ENCODE assay signal across 25 cellular contexts in the genomic region with DNA sequence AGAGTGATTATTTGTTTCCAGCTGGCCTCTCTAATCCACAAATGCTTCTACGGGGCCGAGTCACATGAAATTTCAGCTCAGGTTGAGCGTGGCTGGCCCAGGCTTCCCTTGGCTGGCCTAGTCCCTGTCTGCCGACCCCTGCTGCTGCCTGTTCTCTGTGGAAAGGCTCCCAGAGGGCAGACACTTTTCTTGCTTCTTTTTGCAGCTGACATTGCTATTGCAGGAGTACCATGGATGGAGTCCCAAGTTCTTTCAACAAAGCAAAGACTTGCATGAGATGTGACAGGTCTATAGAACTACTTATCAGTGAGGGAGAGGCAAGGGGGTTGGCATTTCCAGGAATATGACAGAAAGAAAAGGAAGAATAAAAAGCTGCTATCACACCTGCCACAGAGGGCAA.
DNase-seq lines count a peak whose midpoint lies in the region; ATAC-seq and TF ChIP-seq lines count a peak whose summit lies in the region.
"Had no signal": no experiment of that assay in that cellular context is flagged by ENCODE, and none has a peak within 500 bp of the region (broad histone marks: within the 10 kb centered on the region; RNA-seq: fewer than 3 reads in every experiment).

No MANE protein-coding gene starts in this region.

- no peak overlapping the region for H3K27ac Mint-ChIP-seq in WTC11
- H3K27ac Mint-ChIP-seq: activated CD4-positive, alpha-beta memory T cell treated with anti-CD3 and anti-CD28 coated beads for 36 hours; naive thymus-derived CD8-positive, alpha-beta T cell; stimulated activated naive B cell treated with anti-CD40 and anti-IgM and Interleukin-4, amounts not matched to agents 10 μg/mL and 1 μg/mL and 100 μg/mL, for 72 hours; T-helper 1 cell treated with Interleukin-12 subunit alpha and Interleukin-12 subunit beta and Interleukin-4 antibody, amounts not matched to agents 30 μg/mL and 1 μg/mL, for 36 hours had no signal

- H3K4me1 Mint-ChIP-seq in WTC11, result peaks cover 13% of the 10 kb centered on the region
- H3K4me1 Mint-ChIP-seq: naive thymus-derived CD8-positive, alpha-beta T cell; stimulated activated naive B cell treated with anti-CD40 and anti-IgM and Interleukin-4, amounts not matched to agents 10 μg/mL and 1 μg/mL and 100 μg/mL, for 72 hours had no signal

- peaks cover 9% of the 10 kb centered on the region for H3K4me1 ChIP-seq in HEK293 (ENCODE audit: control insufficient read depth, insufficient read depth, low read length)
- H3K4me1 ChIP-seq in effector memory CD4-positive, alpha-beta T cell (ENCODE audit: control insufficient read depth, insufficient read depth, low read length, poor library complexity, severe bottlenecking), result no peaks in the 10 kb centered on the region
- H3K4me1 ChIP-seq: SJSA1 had no signal

- ATAC-seq in WTC11, result peak; percentile 96
- no peak for ATAC-seq in HG03097 (IDR thresholded peaks at IDR 0.05; ENCODE audit: low FRiP score, unreplicated experiment)
- ATAC-seq: naive thymus-derived CD8-positive, alpha-beta T cell; PC-3; stimulated activated naive B cell treated with anti-CD40 and anti-IgM and Interleukin-4, amounts not matched to agents 10 μg/mL and 1 μg/mL and 100 μg/mL, for 72 hours had no signal

- no peaks in the 10 kb centered on the region for H3K9me3 Mint-ChIP-seq in WTC11
- H3K9me3 Mint-ChIP-seq: activated CD4-positive, alpha-beta memory T cell treated with anti-CD3 and anti-CD28 coated beads for 36 hours; naive thymus-derived CD8-positive, alpha-beta T cell; T-helper 1 cell treated with Interleukin-12 subunit alpha and Interleukin-12 subunit beta and Interleukin-4 antibody, amounts not matched to agents 30 μg/mL and 1 μg/mL, for 36 hours had no signal

- no peak for TF ChIP-seq CTCF in HEK293 (tag by site-specific recombination; IDR thresholded peaks at IDR 0.05)
- TF ChIP-seq CTCF in WTC11 (IDR thresholded peaks at IDR 0.05), result no peak

- CTCF ChIA-PET in HEK293 (lab: Yijun Ruan, JAX), result no interaction called here
- CTCF ChIA-PET in WTC11 (lab: Charles Lee), result interaction anchor here (1.7 kb wide), 1 partner anchor 29 kb away, joined by 6 read pairs; no protein-coding TSS in a partner anchor

- POLR2A ChIA-PET in HEK293 (lab: Yijun Ruan, JAX) (no interaction called here), WTC11 (lab: Charles Lee) (no interaction called here)

- H3K9me3 ChIP-seq in HEK293 (ENCODE audit: control insufficient read depth, insufficient read depth, low read depth, low read length), result no peaks in the 10 kb centered on the region
- H3K9me3 ChIP-seq in effector memory CD4-positive, alpha-beta T cell (ENCODE audit: control insufficient read depth, low read length), result no peaks in the 10 kb centered on the region
- H3K9me3 ChIP-seq: SJSA1, thoracic aorta had no signal

- no peaks in the 10 kb centered on the region for H3K27me3 Mint-ChIP-seq in WTC11 (ENCODE audit: low read depth)
- H3K27me3 Mint-ChIP-seq: activated CD4-positive, alpha-beta memory T cell treated with anti-CD3 and anti-CD28 coated beads for 36 hours; stimulated activated naive B cell treated with anti-CD40 and anti-IgM and Interleukin-4, amounts not matched to agents 10 μg/mL and 1 μg/mL and 100 μg/mL, for 72 hours had no signal

- no peak overlapping the region for H3K4me3 ChIP-seq in HEK293 (ENCODE audit: low read depth, low read length)
- H3K4me3 ChIP-seq in effector memory CD4-positive, alpha-beta T cell (ENCODE audit: insufficient read depth, low read depth, low read length, poor library complexity, severe bottlenecking), result no peak overlapping the region
- H3K4me3 ChIP-seq: cardiac muscle cell, SJSA1, thoracic aorta had no signal

- DNase-seq in NCI-H1417 (lab: John Stamatoyannopoulos, UW), result peak in 2 of 3 experiments; percentile 1 to 24
- no peak for DNase-seq in NCI-H1417 treated with DMSO at 0.1 percent for 48 hours (lab: John Stamatoyannopoulos, UW)
- DNase-seq in WTC11 (ENCODE audit: low spot score), result peak; percentile 41
- DNase-seq in iPS-NIHi11 (ENCODE audit: low spot score), result peak; percentile 29
- DNase-seq in amniotic stem cell (lab: John Stamatoyannopoulos, UW), result no peak
- DNase-seq in effector memory CD4-positive, alpha-beta T cell, result no peak
- DNase-seq: activated CD4-positive, alpha-beta memory T cell treated with anti-CD3 and anti-CD28 coated beads for 36 hours; activated naive CD4-positive, alpha-beta T cell; HCEC 1CT; hypothalamus; kidney glomerular epithelial cell; naive thymus-derived CD8-positive, alpha-beta T cell; NCI-H1694; PC-3; posterior cingulate gyrus; stimulated activated CD4-positive, alpha-beta T cell treated with anti-CD3 and anti-CD28 coated beads, Interleukin-2, amount 100 ng/mL, for 24 hours; stimulated activated naive B cell treated with anti-CD40 and anti-IgM and Interleukin-4, amounts not matched to agents 10 μg/mL and 1 μg/mL and 100 μg/mL, for 72 hours had no signal

- H3K4me3 Mint-ChIP-seq in WTC11, result no peak overlapping the region
- H3K4me3 Mint-ChIP-seq: activated CD4-positive, alpha-beta memory T cell treated with anti-CD3 and anti-CD28 coated beads for 36 hours; naive thymus-derived CD8-positive, alpha-beta T cell; stimulated activated naive B cell treated with anti-CD40 and anti-IgM and Interleukin-4, amounts not matched to agents 10 μg/mL and 1 μg/mL and 100 μg/mL, for 72 hours; T-helper 1 cell treated with Interleukin-12 subunit alpha and Interleukin-12 subunit beta and Interleukin-4 antibody, amounts not matched to agents 30 μg/mL and 1 μg/mL, for 36 hours had no signal

- no peaks in the 10 kb centered on the region for H3K27me3 ChIP-seq in effector memory CD4-positive, alpha-beta T cell (replicated peaks; ENCODE audit: control insufficient read depth, insufficient read depth, low read length, poor library complexity, severe bottlenecking)
- H3K27me3 ChIP-seq: cardiac muscle cell, SJSA1 had no signal

- H3K36me3 ChIP-seq in HEK293 (ENCODE audit: control insufficient read depth in 2 of 2, insufficient read depth in 1 of 2, low read length in 2 of 2), result no peaks in the 10 kb centered on the region
- H3K36me3 ChIP-seq in effector memory CD4-positive, alpha-beta T cell (ENCODE audit: control insufficient read depth, insufficient read depth, low read length), result no peaks in the 10 kb centered on the region
- H3K36me3 ChIP-seq: cardiac muscle cell, SJSA1, thoracic aorta had no signal

- no peaks in the 10 kb centered on the region for H3K36me3 Mint-ChIP-seq in WTC11
- H3K36me3 Mint-ChIP-seq: activated CD4-positive, alpha-beta memory T cell treated with anti-CD3 and anti-CD28 coated beads for 36 hours; naive thymus-derived CD8-positive, alpha-beta T cell; stimulated activated naive B cell treated with anti-CD40 and anti-IgM and Interleukin-4, amounts not matched to agents 10 μg/mL and 1 μg/mL and 100 μg/mL, for 72 hours had no signal

- H3K27ac ChIP-seq in HEK293 (ENCODE audit: extremely low read depth, low read depth, low read length), result peak overlapping the region; percentile 49; the same call in 1 of the 2 replicates
- no peak overlapping the region for H3K27ac ChIP-seq in effector memory CD4-positive, alpha-beta T cell (ENCODE audit: insufficient read depth, low read length, poor library complexity, severe bottlenecking)
- H3K27ac ChIP-seq: cardiac muscle cell, epithelial cell of prostate, SJSA1, thoracic aorta, VCaP had no signal

TF ChIP-seq in HEK293, 187 proteins besides CTCF, POLR2A, EP300 and RAD21:
- TF ChIP-seq ZNF155 (tag by site-specific recombination; IDR thresholded peaks at IDR 0.05), result no peak
- 0 out of 2 replicates have a peak, but pooled peaks have one; percentile 32 for TF ChIP-seq ZNF335 (tag by site-specific recombination; conservative IDR thresholded peaks at IDR 0.05)
- no peak for TF ChIP-seq ZNF10 (tag by site-specific recombination; IDR thresholded peaks at IDR 0.05)
- TF ChIP-seq GLIS2 (tag by site-specific recombination; IDR thresholded peaks at IDR 0.05), result no peak
- TF ChIP-seq ZXDB (tag by site-specific recombination; IDR thresholded peaks at IDR 0.05), result no peak
- TF ChIP-seq ZNF174 (tag by site-specific recombination; IDR thresholded peaks at IDR 0.05), result no peak
- no peak for TF ChIP-seq YY1 (tag by site-specific recombination; IDR thresholded peaks at IDR 0.05)

TF ChIP-seq in WTC11, 78 proteins besides CTCF, POLR2A, EP300 and RAD21 (continues in another document):
- TF ChIP-seq ZNF416 (CRISPR knock-in tag; IDR thresholded peaks at IDR 0.05) (no peak), ATF1 (CRISPR knock-in tag; IDR thresholded peaks at IDR 0.05) (no peak), ESRRA (CRISPR knock-in tag; IDR thresholded peaks at IDR 0.05; ENCODE audit: borderline replicate concordance) (no peak), RORB (CRISPR knock-in tag; IDR thresholded peaks at IDR 0.05) (no peak), SP1 (CRISPR knock-in tag; conservative IDR thresholded peaks at IDR 0.05) (no peak), FOXJ3 (CRISPR knock-in tag; IDR thresholded peaks at IDR 0.05; ENCODE audit: borderline replicate concordance) (no peak), SOX15 (CRISPR knock-in tag; IDR thresholded peaks at IDR 0.05) (no peak), FOXP1 (CRISPR knock-in tag; IDR thresholded peaks at IDR 0.05; ENCODE audit: borderline replicate concordance) (no peak), TEAD1 (CRISPR knock-in tag; IDR thresholded peaks at IDR 0.05) (no peak)
- TF ChIP-seq, protein P1, sequence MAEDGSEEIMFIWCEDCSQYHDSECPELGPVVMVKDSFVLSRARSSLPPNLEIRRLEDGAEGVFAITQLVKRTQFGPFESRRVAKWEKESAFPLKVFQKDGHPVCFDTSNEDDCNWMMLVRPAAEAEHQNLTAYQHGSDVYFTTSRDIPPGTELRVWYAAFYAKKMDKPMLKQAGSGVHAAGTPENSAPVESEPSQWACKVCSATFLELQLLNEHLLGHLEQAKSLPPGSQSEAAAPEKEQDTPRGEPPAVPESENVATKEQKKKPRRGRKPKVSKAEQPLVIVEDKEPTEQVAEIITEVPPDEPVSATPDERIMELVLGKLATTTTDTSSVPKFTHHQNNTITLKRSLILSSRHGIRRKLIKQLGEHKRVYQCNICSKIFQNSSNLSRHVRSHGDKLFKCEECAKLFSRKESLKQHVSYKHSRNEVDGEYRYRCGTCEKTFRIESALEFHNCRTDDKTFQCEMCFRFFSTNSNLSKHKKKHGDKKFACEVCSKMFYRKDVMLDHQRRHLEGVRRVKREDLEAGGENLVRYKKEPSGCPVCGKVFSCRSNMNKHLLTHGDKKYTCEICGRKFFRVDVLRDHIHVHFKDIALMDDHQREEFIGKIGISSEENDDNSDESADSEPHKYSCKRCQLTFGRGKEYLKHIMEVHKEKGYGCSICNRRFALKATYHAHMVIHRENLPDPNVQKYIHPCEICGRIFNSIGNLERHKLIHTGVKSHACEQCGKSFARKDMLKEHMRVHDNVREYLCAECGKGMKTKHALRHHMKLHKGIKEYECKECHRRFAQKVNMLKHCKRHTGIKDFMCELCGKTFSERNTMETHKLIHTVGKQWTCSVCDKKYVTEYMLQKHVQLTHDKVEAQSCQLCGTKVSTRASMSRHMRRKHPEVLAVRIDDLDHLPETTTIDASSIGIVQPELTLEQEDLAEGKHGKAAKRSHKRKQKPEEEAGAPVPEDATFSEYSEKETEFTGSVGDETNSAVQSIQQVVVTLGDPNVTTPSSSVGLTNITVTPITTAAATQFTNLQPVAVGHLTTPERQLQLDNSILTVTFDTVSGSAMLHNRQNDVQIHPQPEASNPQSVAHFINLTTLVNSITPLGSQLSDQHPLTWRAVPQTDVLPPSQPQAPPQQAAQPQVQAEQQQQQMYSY (CRISPR knock-in tag; IDR thresholded peaks at IDR 0.05), result no peak

Comparison
In these comparisons a context has a peak if more than half of its experiments do, and no peak if none do; other contexts are left out.
1. DNase-seq: peak in NCI-H1417 (2 of 3), WTC11 (single experiment) and iPS-NIHi11 (single experiment); none in NCI-H1417 treated with DMSO at 0.1 percent for 48 hours (single experiment), amniotic stem cell (single experiment) and effector memory CD4-positive, alpha-beta T cell (0 of 3).